Comparison of ENCODE assay signal across 1 cellular context in genomic region chr3:53229606-53230005, GRCh38.
TF ChIP-seq lines count a peak whose summit lies in the region.

No MANE protein-coding gene starts in this region.

TF ChIP-seq in HepG2, 621 proteins besides CTCF, POLR2A, EP300 and RAD21:
- TF ChIP-seq RBM22 (optimal IDR thresholded peaks at IDR 0.05; ENCODE audit: low read length) (peak; percentile 0), THYN1 (CRISPR knock-in tag; IDR thresholded peaks at IDR 0.05; ENCODE audit: borderline replicate concordance, low read depth) (no peak)
